26 cellular contexts compared by ENCODE assay signal in genomic region chr10:45647118-45647517, GRCh38.
"Had no signal": no experiment of that assay in that cellular context is flagged by ENCODE, and none has a peak within 500 bp of the region (broad histone marks: within the 10 kb centered on the region; RNA-seq: fewer than 3 reads in every experiment).

No MANE protein-coding gene starts in this region.

- H3K27ac ChIP-seq: ascending aorta, cardiac muscle cell, Peyer's patch, RWPE1, SJCRH30, SK-N-MC had no signal

- H3K27me3 ChIP-seq: ascending aorta, cardiac muscle cell, Peyer's patch, SJCRH30 had no signal

- H3K36me3 ChIP-seq: SJCRH30 had no signal

- H3K4me1 ChIP-seq: ascending aorta, Peyer's patch, SJCRH30 had no signal

- ATAC-seq: activated CD8-positive, alpha-beta T cell treated with anti-CD3 and anti-CD28 coated beads, Interleukin-2, amount 10 ng/mL, durations not matched to agents 7 days and 5 days; activated T-cell treated with anti-CD3 and anti-CD28 coated beads, Interleukin-2, amount 50 U/mL, for 4 hours; PC-3 had no signal

- H3K9me3 ChIP-seq: ascending aorta, Peyer's patch, SJCRH30 had no signal

- DNase-seq: activated CD4-positive, alpha-beta T cell treated with anti-CD3 and anti-CD28 coated beads, Interleukin-2, amount 10 ng/mL, durations not matched to agents 24 days and 14 days; activated CD4-positive, alpha-beta T cell treated with anti-CD3 and anti-CD28 coated beads, Interleukin-2, amount 50 U/mL, for 4 hours; activated CD8-positive, alpha-beta T cell treated with anti-CD3 and anti-CD28 coated beads, Interleukin-2, amount 10 ng/mL, durations not matched to agents 7 days and 5 days; activated effector memory CD4-positive, alpha-beta T cell treated with Interleukin-2 at 50 U/mL for 16 hours; activated naive CD4-positive, alpha-beta T cell treated with anti-CD3 and anti-CD28 coated beads, Interleukin-2, amount 10 ng/mL, durations not matched to agents 7 days and 5 days; activated naive CD8-positive, alpha-beta T cell treated with anti-CD3 and anti-CD28 coated beads for 36 hours; activated T-cell treated with anti-CD3 and anti-CD28 coated beads, Interleukin-2, amount 50 U/mL, for 4 hours; amygdala; Karpas-422; KBM-7; NCI-H1105; NCI-H1417 treated with DMSO at 0.1 percent for 48 hours; NCI-H187 treated with DMSO at 0.1 percent for 48 hours; NCI-H2081; NCI-H345; NCI-H524 treated with DMSO at 0.1 percent for 48 hours; NK-92 treated with Interleukin-12 subunit alpha and Interleukin-12 subunit beta, amount 100 ng/mL, for 24 hours; PC-3; Peyer's patch; SHP77; SJCRH30; T1000 had no signal

- H3K4me3 ChIP-seq: ascending aorta, cardiac muscle cell, Peyer's patch, SJCRH30, SK-N-MC had no signal
